In the genomic region with DNA sequence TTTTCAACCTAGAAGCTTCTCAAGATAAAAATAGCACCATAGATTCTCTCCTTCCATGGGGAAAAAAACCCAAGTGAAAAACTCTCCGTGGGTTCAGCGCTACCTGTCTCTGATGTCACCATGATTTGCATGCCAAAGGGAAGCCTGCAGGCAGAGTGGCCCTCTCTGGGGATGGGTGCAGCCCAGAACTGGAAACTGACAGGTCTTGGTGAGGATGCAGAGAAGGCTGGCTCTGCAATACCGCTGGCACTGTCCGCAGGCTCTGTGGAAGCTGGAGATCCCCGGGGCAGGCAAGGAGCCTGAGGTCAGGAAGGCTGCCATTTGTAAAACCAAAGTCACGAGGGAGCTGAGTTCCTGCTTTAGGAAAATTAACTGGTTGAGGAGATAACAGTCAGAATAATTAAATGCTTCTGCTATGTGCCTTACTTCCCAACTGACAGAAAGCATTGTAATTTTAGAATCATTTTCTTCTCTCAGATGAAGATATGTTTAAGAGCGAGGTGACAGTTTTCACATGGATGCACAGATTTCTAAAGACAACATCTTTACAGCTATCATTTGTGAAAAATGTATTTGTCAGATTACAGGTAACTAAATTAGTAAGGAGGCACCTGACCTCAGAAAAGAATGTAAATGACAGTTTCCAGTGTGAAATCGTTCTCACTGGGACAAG, we compare ENCODE assay signal across 22 cellular contexts.
"Had no signal": no experiment of that assay in that cellular context is flagged by ENCODE, and none has a peak within 500 bp of the region (broad histone marks: within the 10 kb centered on the region; RNA-seq: fewer than 3 reads in every experiment).

No MANE protein-coding gene starts in this region.

- ATAC-seq: activated T-helper 17 cell treated with anti-CD3 and anti-CD28 coated beads, Interleukin-2, amount 50 U/mL, for 72 hours; T-cell had no signal

- H3K9me3 ChIP-seq: Peyer's patch had no signal

- H3K36me3 ChIP-seq: brain microvascular endothelial cell, cardiac muscle cell, Peyer's patch had no signal

- H3K27ac Mint-ChIP-seq: activated CD4-positive, alpha-beta memory T cell treated with anti-CD3 and anti-CD28 coated beads for 36 hours; activated CD4-positive, alpha-beta T cell treated with anti-CD3 and anti-CD28 coated beads, Interleukin-2, amount 10 ng/mL, durations not matched to agents 7 days and 5 days; activated naive CD4-positive, alpha-beta T cell treated with anti-CD3 and anti-CD28 coated beads for 36 hours; activated naive CD8-positive, alpha-beta T cell treated with anti-CD3 and anti-CD28 coated beads for 36 hours; activated T-helper 17 cell treated with anti-CD3 and anti-CD28 coated beads, Interleukin-2, amount 50 U/mL, for 72 hours; T-cell had no signal

- H3K4me1 ChIP-seq: Peyer's patch had no signal

- H3K27me3 Mint-ChIP-seq: activated CD4-positive, alpha-beta memory T cell treated with anti-CD3 and anti-CD28 coated beads for 36 hours; activated CD4-positive, alpha-beta T cell treated with anti-CD3 and anti-CD28 coated beads, Interleukin-2, amount 10 ng/mL, durations not matched to agents 7 days and 5 days; activated naive CD8-positive, alpha-beta T cell treated with anti-CD3 and anti-CD28 coated beads for 36 hours; activated T-helper 17 cell treated with anti-CD3 and anti-CD28 coated beads, Interleukin-2, amount 50 U/mL, for 72 hours; T-cell had no signal

- H3K27me3 ChIP-seq: brain microvascular endothelial cell, cardiac muscle cell, Peyer's patch had no signal

- H3K36me3 Mint-ChIP-seq: activated CD4-positive, alpha-beta memory T cell treated with anti-CD3 and anti-CD28 coated beads for 36 hours; activated naive CD8-positive, alpha-beta T cell treated with anti-CD3 and anti-CD28 coated beads for 36 hours; T-cell had no signal

- H3K4me3 Mint-ChIP-seq: activated CD4-positive, alpha-beta memory T cell treated with anti-CD3 and anti-CD28 coated beads for 36 hours; activated CD4-positive, alpha-beta T cell treated with anti-CD3 and anti-CD28 coated beads, Interleukin-2, amount 10 ng/mL, durations not matched to agents 7 days and 5 days; activated naive CD4-positive, alpha-beta T cell treated with anti-CD3 and anti-CD28 coated beads for 36 hours; activated naive CD8-positive, alpha-beta T cell treated with anti-CD3 and anti-CD28 coated beads for 36 hours; activated T-helper 17 cell treated with anti-CD3 and anti-CD28 coated beads, Interleukin-2, amount 50 U/mL, for 72 hours; T-cell had no signal

- H3K4me1 Mint-ChIP-seq: activated CD4-positive, alpha-beta T cell treated with anti-CD3 and anti-CD28 coated beads, Interleukin-2, amount 10 ng/mL, durations not matched to agents 7 days and 5 days; activated naive CD8-positive, alpha-beta T cell treated with anti-CD3 and anti-CD28 coated beads for 36 hours; activated T-helper 17 cell treated with anti-CD3 and anti-CD28 coated beads, Interleukin-2, amount 50 U/mL, for 72 hours; T-cell had no signal

- H3K4me3 ChIP-seq: cardiac muscle cell, Peyer's patch had no signal

- H3K27ac ChIP-seq: brain microvascular endothelial cell, cardiac muscle cell, Peyer's patch had no signal

- DNase-seq: activated CD4-positive, alpha-beta memory T cell treated with anti-CD3 and anti-CD28 coated beads for 36 hours; activated CD4-positive, alpha-beta T cell treated with anti-CD3 and anti-CD28 coated beads, Interleukin-2, amount 10 ng/mL, durations not matched to agents 7 days and 5 days; activated CD4-positive, CD25-positive, alpha-beta regulatory T cell; activated gamma-delta T cell; activated naive CD4-positive, alpha-beta T cell treated with anti-CD3 and anti-CD28 coated beads for 36 hours; activated naive CD8-positive, alpha-beta T cell treated with anti-CD3 and anti-CD28 coated beads for 36 hours; activated T-cell treated with anti-CD3 and anti-CD28 coated beads for 4 hours; activated T-cell treated with anti-CD3 and anti-CD28 coated beads, Interleukin-2, amount 50 U/mL, for 48 hours; brain microvascular endothelial cell; KG1; NCI-H1048; NCI-H1694; NCI-H2029; NCI-H446; NCI-H524; Peyer's patch; SHP77 treated with DMSO at 0.1 percent for 48 hours; T-cell; T-helper 2 cell; T1000 had no signal
